15 cellular contexts compared by ENCODE assay signal in genomic region chr15:77180757-77181156, GRCh38.
DNase-seq lines count a peak whose midpoint lies in the region; ATAC-seq and TF ChIP-seq lines count a peak whose summit lies in the region.
"Had no signal": no experiment of that assay in that cellular context is flagged by ENCODE, and none has a peak within 500 bp of the region (broad histone marks: within the 10 kb centered on the region; RNA-seq: fewer than 3 reads in every experiment).

No MANE protein-coding gene starts in this region.

- H3K36me3 Mint-ChIP-seq in CD14-positive monocyte (peaks cover 8 to 11% of the 10 kb centered on the region in 2 donors), memory B cell (no peaks in the 10 kb centered on the region)
- H3K36me3 Mint-ChIP-seq: activated CD4-positive, alpha-beta memory T cell treated with anti-CD3 and anti-CD28 coated beads for 36 hours had no signal

- H3K27me3 Mint-ChIP-seq in CD14-positive monocyte (ENCODE audit: low read depth in 3 of 3) (peaks cover 0 to 2% (median 1%) of the 10 kb centered on the region in 3 donors), memory B cell (no peaks in the 10 kb centered on the region)
- H3K27me3 Mint-ChIP-seq: activated CD4-positive, alpha-beta memory T cell treated with anti-CD3 and anti-CD28 coated beads for 36 hours; activated naive CD4-positive, alpha-beta T cell treated with anti-CD3 and anti-CD28 coated beads, Interleukin-2, amount 10 ng/mL, durations not matched to agents 7 days and 5 days; CD4-positive, CD25-positive, alpha-beta regulatory T cell had no signal

- no peaks in the 10 kb centered on the region for H3K9me3 Mint-ChIP-seq in CD14-positive monocyte
- no peaks in the 10 kb centered on the region for H3K9me3 Mint-ChIP-seq in memory B cell
- H3K9me3 Mint-ChIP-seq: activated CD4-positive, alpha-beta memory T cell treated with anti-CD3 and anti-CD28 coated beads for 36 hours; activated naive CD4-positive, alpha-beta T cell treated with anti-CD3 and anti-CD28 coated beads, Interleukin-2, amount 10 ng/mL, durations not matched to agents 7 days and 5 days; CD4-positive, CD25-positive, alpha-beta regulatory T cell; T-helper 2 cell treated with Interferon-gamma antibody and Interleukin-4, amounts not matched to agents 5 μg/mL and 100 μg/mL, for 36 hours had no signal

- H3K27ac Mint-ChIP-seq in CD14-positive monocyte (peak overlapping the region; percentile 41 to 85 (median 68)), memory B cell (peak overlapping the region; percentile 93)
- H3K27ac Mint-ChIP-seq: activated CD4-positive, alpha-beta memory T cell treated with anti-CD3 and anti-CD28 coated beads for 36 hours had no signal

- no peak for TF ChIP-seq CTCF in CD14-positive monocyte (IDR thresholded peaks at IDR 0.05)

- intact Hi-C loops in CD14-positive monocyte (cut with micrococcal nuclease) = loop anchor here in 1 of 2 donors (10.0 kb wide), 2 partner anchors 106 to 234 kb away; partner anchors contain the start of gene TSPAN3

- H3K4me1 Mint-ChIP-seq in CD14-positive monocyte (peaks cover 44% of the 10 kb centered on the region), memory B cell (peaks cover 51% of the 10 kb centered on the region)

- DNase-seq in CD14-positive monocyte (ENCODE audit: low spot score) = peak; percentile 48
- peak; percentile 57 for DNase-seq in LHCN-M2 (ENCODE audit: low read depth)
- peak; percentile 97 for DNase-seq in amniotic epithelial cell (ENCODE audit: low read depth)
- DNase-seq in memory B cell (ENCODE audit: low spot score in 2 of 2) = no peak
- DNase-seq in NCI-H1436 treated with DMSO at 0.1 percent for 48 hours (lab: John Stamatoyannopoulos, UW) = no peak
- no peak for DNase-seq in islet precursor cell
- DNase-seq: activated CD4-positive, alpha-beta memory T cell treated with anti-CD3 and anti-CD28 coated beads for 36 hours; foreskin keratinocyte; Karpas-422; substantia nigra had no signal

- ATAC-seq in memory B cell (ENCODE audit: low read depth) (no peak), HG03439 (IDR thresholded peaks at IDR 0.05; ENCODE audit: unreplicated experiment) (no peak), GM19351 (IDR thresholded peaks at IDR 0.05; ENCODE audit: unreplicated experiment) (no peak)
- ATAC-seq: foreskin keratinocyte had no signal

- H3K4me3 Mint-ChIP-seq in CD14-positive monocyte (no peak overlapping the region), memory B cell (no peak overlapping the region)
- H3K4me3 Mint-ChIP-seq: activated CD4-positive, alpha-beta memory T cell treated with anti-CD3 and anti-CD28 coated beads for 36 hours; CD4-positive, CD25-positive, alpha-beta regulatory T cell had no signal

Comparison
In these comparisons a context has a peak if more than half of its experiments do, and no peak if none do; other contexts are left out.
1. DNase-seq: peak in CD14-positive monocyte (single experiment), LHCN-M2 (single experiment) and amniotic epithelial cell (single experiment); none in memory B cell (0 of 2), NCI-H1436 treated with DMSO at 0.1 percent for 48 hours (single experiment) and islet precursor cell (single experiment).